In genomic region chr16:30893744-30894539, GRCh38 we compare ENCODE assay signal across 8 cellular contexts. TPM values are rescaled to one million over a fixed set of nuclear protein-coding genes. Genes with fewer than 3 reads are reported as not detected.
DNase-seq lines count a peak whose midpoint lies in the region; ATAC-seq, FAIRE-seq and TF ChIP-seq lines count a peak whose summit lies in the region.

Gene BCL7C, minus strand, starts transcription at chr16:30894077. Its CDS starts 133 bp downstream, at chr16:30893944.

- CTCF ChIA-PET in PC-9 (lab: Charles Lee): interaction anchor here (0.5 to 0.6 kb wide), 2 partner anchors 40 to 198 kb away, joined by 3 to 4 read pairs; no protein-coding TSS in a partner anchor

- H3K4me1 ChIP-seq in PC-9 (replicated peaks; ENCODE audit: insufficient read depth): peaks cover 34% of the 10 kb centered on the region
- H3K4me1 ChIP-seq in esophagus muscularis mucosa: peaks cover 35 to 48% (median 44%) of the 10 kb centered on the region in 4 donors

- DNase-seq in D721Med (ENCODE audit: insufficient read length, low spot score) (peak; percentile 50), HTR-8/SVneo (ENCODE audit: insufficient read length, low spot score) (peak; percentile 81), PC-9 (peak; percentile 73 to 98), esophagus muscularis mucosa (ENCODE audit: extremely low spot score) (peak; percentile 96), myocyte (ENCODE audit: low read depth) (peak; percentile 91)
- DNase-seq in activated T-cell treated with anti-CD3 and anti-CD28 coated beads, Interleukin-2, amount 50 U/mL, for 4 hours: peak; percentile 75
- DNase-seq in stimulated activated CD8-positive, alpha-beta memory T cell treated with anti-CD3 and anti-CD28 coated beads, Interleukin-7, amount 100 ng/mL, for 48 hours (ENCODE audit: extremely low read depth in 1 of 2, low read depth in 1 of 2): peak; percentile 82

- H3K4me1 Mint-ChIP-seq in activated T-cell treated with anti-CD3 and anti-CD28 coated beads, Interleukin-2, amount 50 U/mL, for 4 hours (ENCODE audit: low read depth): peaks cover 35% of the 10 kb centered on the region

- H3K27ac ChIP-seq in PC-9 (peak within 1 kb of the TSS; percentile 88), esophagus muscularis mucosa (replicated peaks in 1 of 4) (peak within 1 kb of the TSS; percentile 96 to 99 (median 98))

- peak within 1 kb of the TSS; percentile 89 for H3K4me3 ChIP-seq in PC-9
- H3K4me3 ChIP-seq in esophagus muscularis mucosa: peak within 1 kb of the TSS; percentile 70 to 89 (median 82)

- no peaks in the 10 kb centered on the region for H3K9me3 Mint-ChIP-seq in activated T-cell treated with anti-CD3 and anti-CD28 coated beads, Interleukin-2, amount 50 U/mL, for 4 hours

- H3K9me3 ChIP-seq in PC-9 (ENCODE audit: insufficient read depth, low read depth): no peaks in the 10 kb centered on the region
- no peaks in the 10 kb centered on the region for H3K9me3 ChIP-seq in esophagus muscularis mucosa

- FAIRE-seq in D721Med (lab: Jason Lieb, UNC): no peak
- peak; percentile 48 for FAIRE-seq in HTR-8/SVneo (lab: Jason Lieb, UNC)

- no peak for TF ChIP-seq POLR2A in esophagus muscularis mucosa (IDR thresholded peaks at IDR 0.05; ENCODE audit: low read depth)

- H2AFZ ChIP-seq in PC-9: peak within 1 kb of the TSS; percentile 87

- TF ChIP-seq EP300 in esophagus muscularis mucosa (IDR thresholded peaks at IDR 0.05): no peak

- peaks cover 32% of the 10 kb centered on the region for H3F3A ChIP-seq in PC-9 (ENCODE audit: insufficient read depth, low read depth)

- no peaks in the 10 kb centered on the region for H4K20me1 ChIP-seq in PC-9 (ENCODE audit: insufficient read depth)

- intact Hi-C loops in PC-9 (cut with micrococcal nuclease; ENCODE audit: unreplicated experiment) (loop anchor here (1.0 to 2.0 kb wide), 3 partner anchors 19 to 153 kb away; no protein-coding TSS in a partner anchor), esophagus muscularis mucosa (cut with DNase I) (no loop called here)

- POLR2A ChIA-PET in PC-9 (lab: Charles Lee; ENCODE audit: unreplicated experiment): interaction anchor here (0.7 kb wide), 1 partner anchor 13 kb away, joined by 3 read pairs; no protein-coding TSS in a partner anchor

- BruUV-seq in PC-9 (replicated peaks; lab: Mats Ljungman, UMichigan): no TSS peak

- H3K4me3 Mint-ChIP-seq in activated T-cell treated with anti-CD3 and anti-CD28 coated beads, Interleukin-2, amount 50 U/mL, for 4 hours: peak within 1 kb of the TSS; percentile 82

- peaks cover 9% of the 10 kb centered on the region for H3K79me2 ChIP-seq in PC-9 (ENCODE audit: low read depth)

- peak within 1 kb of the TSS; percentile 94 for H3K4me2 ChIP-seq in PC-9

- H3K27me3 Mint-ChIP-seq in activated T-cell treated with anti-CD3 and anti-CD28 coated beads, Interleukin-2, amount 50 U/mL, for 4 hours (ENCODE audit: low read depth): no peaks in the 10 kb centered on the region

- ATAC-seq in GM21360 (IDR thresholded peaks at IDR 0.05; ENCODE audit: unreplicated experiment): peak; percentile 64
- ATAC-seq in activated T-cell treated with anti-CD3 and anti-CD28 coated beads, Interleukin-2, amount 50 U/mL, for 4 hours: peak; percentile 82 to 84

- no CpG with 5 or more reads among the region's 97 CpGs for WGBS in esophagus muscularis mucosa

- no peaks in the 10 kb centered on the region for H3K9me2 ChIP-seq in PC-9 (ENCODE audit: insufficient read depth)

- H3K36me3 ChIP-seq in PC-9 (ENCODE audit: low read depth) (no peaks in the 10 kb centered on the region), esophagus muscularis mucosa (peaks cover 0 to 34% (median 32%) of the 10 kb centered on the region in 4 donors)

- no peaks in the 10 kb centered on the region for H3K27me3 ChIP-seq in PC-9 (ENCODE audit: insufficient read depth, low read depth)
- H3K27me3 ChIP-seq in esophagus muscularis mucosa: no peaks in the 10 kb centered on the region

- H3K36me3 Mint-ChIP-seq in activated T-cell treated with anti-CD3 and anti-CD28 coated beads, Interleukin-2, amount 50 U/mL, for 4 hours (ENCODE audit: insufficient read depth): peaks cover 5% of the 10 kb centered on the region

- TF ChIP-seq CTCF in D721Med (IDR thresholded peaks at IDR 0.05; ENCODE audit: insufficient read depth, missing control alignments): peak; percentile 42
- peak; percentile 47; the same call in 1 of the 2 replicates for TF ChIP-seq CTCF in PC-9 (conservative IDR thresholded peaks at IDR 0.05)
- TF ChIP-seq CTCF in esophagus muscularis mucosa (IDR thresholded peaks at IDR 0.05): peak; percentile 55 to 66 (median 55)

RNA-seq across cellular contexts. Expression of gene BCL7C, which starts in this region (rescaled TPM):
- total RNA-seq in PC-9 (2021) (59.3 and 66.9 TPM in 2 replicates), esophagus muscularis mucosa (10 to 100 TPM; 42.1 to 57.9 (median 45.5) TPM), myocyte (25.4 and 35.4 TPM in 2 replicates)
- 10 to 100 TPM; 22.1 to 24.8 (median 23.7) TPM for total RNA-seq in activated T-cell treated with anti-CD3 and anti-CD28 coated beads, Interleukin-2, amount 50 U/mL, for 4 hours
- polyA plus RNA-seq in myocyte (2012): 31.3 TPM

Comparison
In these comparisons a context has a peak if more than half of its experiments do, and no peak if none do; other contexts are left out.
1. Peak in every context shown above with its lines: DNase-seq, ATAC-seq, H3K4me3 ChIP-seq and H3K27ac ChIP-seq.